8 cellular contexts compared by ENCODE assay signal in the genomic region with DNA sequence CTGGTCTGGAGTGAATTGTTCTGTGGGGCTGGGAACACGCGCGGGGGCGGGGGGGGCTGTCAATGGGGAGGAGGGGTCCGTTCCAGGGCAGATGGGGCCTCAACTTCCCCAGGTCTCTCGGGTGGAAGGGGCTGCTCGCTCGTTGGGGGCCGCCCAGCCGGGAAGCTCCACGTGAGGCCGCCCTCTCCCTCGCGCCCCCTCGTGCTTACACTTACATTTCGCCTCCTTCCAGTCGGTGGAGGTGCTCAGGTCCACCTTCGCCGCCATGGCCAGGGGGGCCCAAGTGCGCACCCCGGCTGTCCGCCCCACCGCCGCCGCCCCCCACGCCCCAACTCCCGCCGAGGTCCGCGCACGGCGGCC.
DNase-seq lines count a peak whose midpoint lies in the region; ATAC-seq and TF ChIP-seq lines count a peak whose summit lies in the region.

No MANE protein-coding gene starts in this region.

- no peak overlapping the region for H3K27ac Mint-ChIP-seq in activated naive CD8-positive, alpha-beta T cell treated with anti-CD3 and anti-CD28 coated beads, Interleukin-2, amount 50 U/mL, for 24 hours
- H3K27ac Mint-ChIP-seq in stimulated activated memory B cell treated with anti-CD40 and anti-IgM and Interleukin-4, amounts not matched to agents 10 μg/mL and 1 μg/mL and 100 μg/mL, for 72 hours = peak overlapping the region; percentile 33

- H3K27me3 Mint-ChIP-seq in activated naive CD8-positive, alpha-beta T cell treated with anti-CD3 and anti-CD28 coated beads, Interleukin-2, amount 50 U/mL, for 24 hours = no peaks in the 10 kb centered on the region
- no peaks in the 10 kb centered on the region for H3K27me3 Mint-ChIP-seq in stimulated activated memory B cell treated with anti-CD40 and anti-IgM and Interleukin-4, amounts not matched to agents 10 μg/mL and 1 μg/mL and 100 μg/mL, for 72 hours

- peaks cover 2% of the 10 kb centered on the region for H3K9me3 ChIP-seq in iPS-18c (ENCODE audit: control insufficient read depth, insufficient read depth, low read length)

- H3K4me3 ChIP-seq in GM06990 (replicated peaks; ENCODE audit: low read depth, low read length) (peak overlapping the region; percentile 69), iPS-18c (ENCODE audit: insufficient read depth, low read depth, low read length) (peak overlapping the region; percentile 77)

- TF ChIP-seq CTCF in GM06990 (IDR thresholded peaks at IDR 0.05; ENCODE audit: insufficient read depth, low read length, poor library complexity, severe bottlenecking) = no peak

- H3K27me3 ChIP-seq in GM06990 (replicated peaks; ENCODE audit: control insufficient read depth, insufficient read depth, low read length) = no peaks in the 10 kb centered on the region

- DNase-seq in GM06990 (ENCODE audit: extremely low read depth, insufficient read length) (no peak), HK-2 (ENCODE audit: unreplicated experiment) (peak; percentile 40), NCI-H510A (lab: John Stamatoyannopoulos, UW) (no peak), amniotic stem cell (lab: John Stamatoyannopoulos, UW) (no peak)
- peak; percentile 34 for DNase-seq in activated naive CD8-positive, alpha-beta T cell treated with anti-CD3 and anti-CD28 coated beads, Interleukin-2, amount 50 U/mL, for 24 hours

- peaks cover 18% of the 10 kb centered on the region for H3K4me1 Mint-ChIP-seq in activated naive CD8-positive, alpha-beta T cell treated with anti-CD3 and anti-CD28 coated beads, Interleukin-2, amount 50 U/mL, for 24 hours
- peaks cover 16% of the 10 kb centered on the region for H3K4me1 Mint-ChIP-seq in stimulated activated memory B cell treated with anti-CD40 and anti-IgM and Interleukin-4, amounts not matched to agents 10 μg/mL and 1 μg/mL and 100 μg/mL, for 72 hours

- no peaks in the 10 kb centered on the region for H3K9me3 Mint-ChIP-seq in activated naive CD8-positive, alpha-beta T cell treated with anti-CD3 and anti-CD28 coated beads, Interleukin-2, amount 50 U/mL, for 24 hours
- H3K9me3 Mint-ChIP-seq in stimulated activated memory B cell treated with anti-CD40 and anti-IgM and Interleukin-4, amounts not matched to agents 10 μg/mL and 1 μg/mL and 100 μg/mL, for 72 hours = no peaks in the 10 kb centered on the region

- H3K36me3 ChIP-seq in GM06990 (ENCODE audit: control insufficient read depth, insufficient read depth, low read length) = no peaks in the 10 kb centered on the region

- H3K36me3 Mint-ChIP-seq in activated naive CD8-positive, alpha-beta T cell treated with anti-CD3 and anti-CD28 coated beads, Interleukin-2, amount 50 U/mL, for 24 hours (ENCODE audit: low read depth) = peaks cover 1% of the 10 kb centered on the region
- no peaks in the 10 kb centered on the region for H3K36me3 Mint-ChIP-seq in stimulated activated memory B cell treated with anti-CD40 and anti-IgM and Interleukin-4, amounts not matched to agents 10 μg/mL and 1 μg/mL and 100 μg/mL, for 72 hours

- peak; percentile 4 for ATAC-seq in activated naive CD8-positive, alpha-beta T cell treated with anti-CD3 and anti-CD28 coated beads, Interleukin-2, amount 50 U/mL, for 24 hours
- peak; percentile 25 for ATAC-seq in stimulated activated memory B cell treated with anti-CD40 and anti-IgM and Interleukin-4, amounts not matched to agents 10 μg/mL and 1 μg/mL and 100 μg/mL, for 72 hours
- no peak for ATAC-seq in GM21390 (IDR thresholded peaks at IDR 0.05; ENCODE audit: unreplicated experiment)

- peak overlapping the region; percentile 95 for H3K4me3 Mint-ChIP-seq in activated naive CD8-positive, alpha-beta T cell treated with anti-CD3 and anti-CD28 coated beads, Interleukin-2, amount 50 U/mL, for 24 hours
- peak overlapping the region; percentile 91 for H3K4me3 Mint-ChIP-seq in stimulated activated memory B cell treated with anti-CD40 and anti-IgM and Interleukin-4, amounts not matched to agents 10 μg/mL and 1 μg/mL and 100 μg/mL, for 72 hours

Comparison
In these comparisons a context has a peak if more than half of its experiments do, and no peak if none do; other contexts are left out.
1. DNase-seq: peak in HK-2 (single experiment) and activated naive CD8-positive, alpha-beta T cell treated with anti-CD3 and anti-CD28 coated beads, Interleukin-2, amount 50 U/mL, for 24 hours (single experiment); none in GM06990 (single experiment), NCI-H510A (single experiment) and amniotic stem cell (single experiment).